20 cellular contexts compared by ENCODE assay signal in genomic region chr5:149043641-149044040, GRCh38. TPM values are rescaled to one million over a fixed set of nuclear protein-coding genes. Genes with fewer than 3 reads are reported as not detected.
"Had no signal": no experiment of that assay in that cellular context is flagged by ENCODE, and none has a peak within 500 bp of the region (broad histone marks: within the 10 kb centered on the region; RNA-seq: fewer than 3 reads in every experiment).

No MANE protein-coding gene starts in this region.

- H2AFZ ChIP-seq: parathyroid adenoma had no signal

- H3K79me2 ChIP-seq: parathyroid adenoma had no signal

- H3K9me3 ChIP-seq: left ventricle myocardium inferior, right atrium auricular region, right lobe of liver, tibial nerve, uterus had no signal

- H3K4me3 ChIP-seq: left ventricle myocardium inferior, lung, right atrium auricular region, right lobe of liver, smooth muscle cell, tibial nerve, uterus had no signal

- DNase-seq: islet precursor cell; left ventricle myocardium inferior; midbrain; naive thymus-derived CD8-positive, alpha-beta T cell; occipital lobe; right lobe of liver; stimulated activated CD4-positive, alpha-beta T cell treated with anti-CD3 and anti-CD28 coated beads, Interleukin-1b, Interleukin-23, amount 100 ng/mL, for 48 hours; stimulated activated CD4-positive, alpha-beta T cell treated with anti-CD3 and anti-CD28 coated beads, Interleukin-2, amount 100 ng/mL, for 48 hours; stimulated activated CD4-positive, alpha-beta T cell treated with anti-CD3 and anti-CD28 coated beads, Interleukin-4, amount 100 ng/mL, for 4 hours; stimulated activated CD8-positive, alpha-beta memory T cell treated with anti-CD3 and anti-CD28 coated beads, Interleukin-4, amount 100 ng/mL, for 48 hours; stimulated activated naive CD4-positive, alpha-beta T cell treated with Interleukin-2 at 50 U/mL for 16 hours; stimulated activated naive CD8-positive, alpha-beta T cell treated with anti-CD3 and anti-CD28 coated beads, Interleukin-15, amount 100 ng/mL, for 72 hours; substantia nigra; uterus had no signal

- H3K4me1 ChIP-seq: parathyroid adenoma, uterus had no signal

- H3K27ac ChIP-seq: left ventricle myocardium inferior, parathyroid adenoma, right atrium auricular region, right lobe of liver, tibial nerve, uterus had no signal

- H3K27me3 ChIP-seq: right atrium auricular region, right lobe of liver, tibial nerve, uterus had no signal

- H3K9ac ChIP-seq: parathyroid adenoma had no signal

- H3K36me3 ChIP-seq: right atrium auricular region, right lobe of liver, uterus had no signal

- H3K4me2 ChIP-seq: smooth muscle cell had no signal

- ATAC-seq: naive thymus-derived CD8-positive, alpha-beta T cell; right lobe of liver; stimulated activated memory B cell treated with anti-CD40 and anti-IgM and Interleukin-4, amounts not matched to agents 10 μg/mL and 1 μg/mL and 100 μg/mL, for 72 hours; stimulated activated naive CD8-positive, alpha-beta T cell treated with anti-CD3 and anti-CD28 coated beads, Interleukin-15, amount 100 ng/mL, for 72 hours had no signal

RNA-seq across cellular contexts. Expression of gene SH3TC2, which starts 19.2 kb away (rescaled TPM):
- total RNA-seq: naive thymus-derived CD8-positive, alpha-beta T cell had no signal
- polyA plus RNA-seq: naive thymus-derived CD8-positive, alpha-beta T cell had no signal
